ENCODE assay signal across 8 cellular contexts in genomic region chrX:119605739-119606507, GRCh38. TPM values are rescaled to one million over a fixed set of nuclear protein-coding genes. Genes with fewer than 3 reads are reported as not detected.
DNase-seq lines count a peak whose midpoint lies in the region; ATAC-seq and TF ChIP-seq lines count a peak whose summit lies in the region.

TSS of gene NKRF (minus strand) at chrX:119606424.

- TF ChIP-seq CTCF in RWPE2 (IDR thresholded peaks at IDR 0.05; ENCODE audit: poor library complexity, severe bottlenecking): no peak
- no peak for TF ChIP-seq CTCF in gastroesophageal sphincter (IDR thresholded peaks at IDR 0.05)
- no peak for TF ChIP-seq CTCF in thoracic aorta (IDR thresholded peaks at IDR 0.05)

- peak; percentile 73 to 82 for TF ChIP-seq POLR2A in gastroesophageal sphincter (IDR thresholded peaks at IDR 0.05)

- H3K27me3 ChIP-seq in RWPE2 (ENCODE audit: insufficient read depth, poor library complexity, severe bottlenecking) (no peaks in the 10 kb centered on the region), gastroesophageal sphincter (no peaks in the 10 kb centered on the region), thoracic aorta (replicated peaks; ENCODE audit: insufficient read depth) (no peaks in the 10 kb centered on the region)

- no CpG with 5 or more reads among the region's 78 CpGs for WGBS in gastroesophageal sphincter (ENCODE audit: low coverage in 1 of 2), 2 donors

- in situ Hi-C loops in KBM-7 (cut with MboI; ENCODE audit: low pct_unique_long_range_greater_than_20kb, low sequenced_read_pairs): no loop called here

- H3K27ac ChIP-seq in RWPE2 (ENCODE audit: poor library complexity, severe bottlenecking) (peak within 1 kb of the TSS; percentile 51), gastroesophageal sphincter (peak within 1 kb of the TSS; percentile 79 to 93 (median 87)), thoracic aorta (peak within 1 kb of the TSS; percentile 72 to 81)

- H3K4me1 ChIP-seq in RWPE2 (ENCODE audit: insufficient read depth, poor library complexity, severe bottlenecking): peaks cover 5% of the 10 kb centered on the region
- H3K4me1 ChIP-seq in gastroesophageal sphincter: peaks cover 0 to 7% (median 0%) of the 10 kb centered on the region in 3 donors
- H3K4me1 ChIP-seq in thoracic aorta (ENCODE audit: control insufficient read depth in 1 of 2, low read depth in 2 of 2): peaks cover 0 to 4% of the 10 kb centered on the region in 2 donors

- H3K36me3 ChIP-seq in RWPE2 (ENCODE audit: low read depth) (no peaks in the 10 kb centered on the region), gastroesophageal sphincter (no peaks in the 10 kb centered on the region), thoracic aorta (no peaks in the 10 kb centered on the region)

- H3K9me3 ChIP-seq in RWPE2 (ENCODE audit: severe bottlenecking): no peaks in the 10 kb centered on the region
- no peaks in the 10 kb centered on the region for H3K9me3 ChIP-seq in gastroesophageal sphincter
- no peaks in the 10 kb centered on the region for H3K9me3 ChIP-seq in thoracic aorta

- ATAC-seq in GM21723 (IDR thresholded peaks at IDR 0.05; ENCODE audit: unreplicated experiment): peak; percentile 41
- ATAC-seq in RWPE2 (ENCODE audit: low read depth): peak; percentile 81
- ATAC-seq in gastroesophageal sphincter: peak; percentile 93
- ATAC-seq in thoracic aorta (ENCODE audit: insufficient number of reproducible peaks, low FRiP score, low read depth): peak; percentile 94

- DNase-seq in Daoy (ENCODE audit: low read depth): peak; percentile 89
- DNase-seq in KBM-7: peak; percentile 96
- peak; percentile 68 for DNase-seq in RWPE2 (ENCODE audit: low spot score)
- peak; percentile 57 to 81 (median 68) for DNase-seq in activated naive CD4-positive, alpha-beta T cell (lab: John Stamatoyannopoulos, UW)
- peak; percentile 73 for DNase-seq in occipital lobe (lab: John Stamatoyannopoulos, UW)
- DNase-seq in thoracic aorta (ENCODE audit: low spot score): peak; percentile 60

- no peak for TF ChIP-seq EP300 in gastroesophageal sphincter (IDR thresholded peaks at IDR 0.05)

- H3K4me3 ChIP-seq in RWPE2 (ENCODE audit: severe bottlenecking) (peak within 1 kb of the TSS; percentile 68), gastroesophageal sphincter (peak within 1 kb of the TSS; percentile 78 to 92), thoracic aorta (peak within 1 kb of the TSS; percentile 85)

RNA-seq across cellular contexts. Expression of gene NKRF, which starts in this region (rescaled TPM):
- 4.4 and 4.5 TPM in 2 replicates for total RNA-seq in Daoy (2014; rRNA removed; shearing (Covaris generic))
- total RNA-seq in gastroesophageal sphincter: 1 to 10 TPM; 5.7 to 9.2 (median 6.0) TPM
- 14.0 TPM for total RNA-seq in occipital lobe
- 1 to 10 TPM; 3.8 to 8.3 TPM for total RNA-seq in thoracic aorta

Comparison
In these comparisons a context has a peak if more than half of its experiments do, and no peak if none do; other contexts are left out.
1. Peak in every context shown above with its lines: DNase-seq, ATAC-seq, H3K4me3 ChIP-seq and H3K27ac ChIP-seq.
2. ATAC-seq: peak in every context shown above with its lines; median percentile 94 in thoracic aorta; 93 in gastroesophageal sphincter; 81 in RWPE2; 41 in GM21723.